9 cellular contexts compared by ENCODE assay signal in the genomic region with DNA sequence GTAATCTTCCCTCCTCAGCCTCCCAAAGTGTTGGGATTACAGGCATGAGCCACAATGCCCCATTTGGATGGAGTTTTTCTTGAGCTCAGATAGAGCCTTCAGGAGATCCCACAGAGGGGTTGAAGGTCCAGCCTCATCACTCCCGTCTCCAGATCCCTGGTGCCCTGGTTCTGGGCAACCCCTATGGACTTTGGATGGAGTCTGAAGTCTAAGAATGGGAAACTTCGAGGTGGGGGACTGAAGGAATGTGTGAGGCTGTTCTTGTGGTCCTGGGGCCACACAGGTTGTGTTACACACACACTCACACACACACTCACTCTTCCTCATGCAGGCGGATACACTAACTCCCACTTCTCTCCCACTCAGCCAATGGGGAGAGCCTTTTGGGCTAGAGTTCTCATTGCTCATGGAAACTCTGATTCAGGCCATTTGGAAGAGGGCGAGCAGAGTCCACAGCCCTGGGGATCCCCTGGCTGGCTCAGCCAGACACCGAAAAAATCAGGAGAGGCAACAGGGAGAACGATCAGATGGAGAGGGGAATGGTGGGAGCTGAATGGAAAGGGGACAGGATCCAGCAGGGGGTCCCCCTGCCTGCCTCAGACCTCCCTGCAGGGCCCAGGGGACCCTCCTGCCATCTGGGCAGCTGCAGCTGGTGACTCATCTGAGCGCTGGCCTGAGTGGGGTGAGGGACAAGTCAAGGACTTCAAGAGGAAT. TPM values are rescaled to one million over a fixed set of nuclear protein-coding genes. Genes with fewer than 3 reads are reported as not detected.
DNase-seq lines count a peak whose midpoint lies in the region; ATAC-seq and TF ChIP-seq lines count a peak whose summit lies in the region.
"Had no signal": no experiment of that assay in that cellular context is flagged by ENCODE, and none has a peak within 500 bp of the region (broad histone marks: within the 10 kb centered on the region; RNA-seq: fewer than 3 reads in every experiment).

No MANE protein-coding gene starts in this region.

- TF ChIP-seq CTCF in PC-3 (conservative IDR thresholded peaks at IDR 0.05; ENCODE audit: low read depth, low read length) = no peak
- no peak for TF ChIP-seq CTCF in fibroblast of mammary gland (conservative IDR thresholded peaks at IDR 0.05; ENCODE audit: control insufficient read depth, insufficient read depth, low read depth, low read length)
- TF ChIP-seq CTCF in ovary (IDR thresholded peaks at IDR 0.05) = no peak

- TF ChIP-seq POLR2A in ovary (IDR thresholded peaks at IDR 0.05) = no peak

- no peak overlapping the region for H3K9ac ChIP-seq in PC-3 (ENCODE audit: low read length)

- DNase-seq in AG20443 (ENCODE audit: low spot score) (peak; percentile 78), PC-3 (no peak), fibroblast of mammary gland (ENCODE audit: low read depth) (peak; percentile 98), ovary (peak; percentile 63 to 78 (median 66)), DMS 273 treated with DMSO at 0.1 percent for 48 hours (lab: John Stamatoyannopoulos, UW) (no peak), NCI-H748 (lab: John Stamatoyannopoulos, UW; ENCODE audit: unreplicated experiment) (no peak)
- no peak for DNase-seq in effector CD8-positive, alpha-beta T cell (lab: John Stamatoyannopoulos, UW)

- H3K27ac ChIP-seq in PC-3 (ENCODE audit: low read length) (peak overlapping the region; percentile 16; the same call in 1 of the 2 replicates), ovary (peak overlapping the region; percentile 75 to 89)

- H3K79me2 ChIP-seq in PC-3 (ENCODE audit: low read length) = peaks cover 39% of the 10 kb centered on the region

- H3K27me3 ChIP-seq in PC-3 (ENCODE audit: low read length) (no peaks in the 10 kb centered on the region), ovary (no peaks in the 10 kb centered on the region)

- H3K9me3 ChIP-seq in PC-3 (ENCODE audit: low read length) (no peaks in the 10 kb centered on the region), ovary (no peaks in the 10 kb centered on the region)

- H2AFZ ChIP-seq in PC-3 (ENCODE audit: low read length) = no peak overlapping the region

- no peak overlapping the region for H3K4me3 ChIP-seq in PC-3 (ENCODE audit: low read length)
- H3K4me3 ChIP-seq in fibroblast of mammary gland (ENCODE audit: control insufficient read depth, low read depth, low read length) = peak overlapping the region; percentile 9
- H3K4me3 ChIP-seq in ovary = no peak overlapping the region

- TF ChIP-seq EP300 in ovary (IDR thresholded peaks at IDR 0.05) = peak; percentile 37

- ATAC-seq in PC-3 (no peak), GM21717 (IDR thresholded peaks at IDR 0.05; ENCODE audit: unreplicated experiment) (no peak)

- peaks cover 42% of the 10 kb centered on the region for H3K36me3 ChIP-seq in PC-3 (ENCODE audit: low read depth, low read length)
- no peaks in the 10 kb centered on the region for H3K36me3 ChIP-seq in ovary

- POLR2A ChIA-PET in PC-3 (lab: Charles Lee; ENCODE audit: unreplicated experiment) = no interaction called here

- intact Hi-C loops in PC-3 (cut with micrococcal nuclease) (no loop called here), ovary (cut with DNase I) (no loop called here)

- BruUV-seq in PC-3 (replicated peaks; lab: Mats Ljungman, UMichigan) = no TSS peak

- H3K9me2 ChIP-seq in PC-3 (replicated peaks; ENCODE audit: low read length) = no peaks in the 10 kb centered on the region

- WGBS in ovary, 3 donors = 9 to 16% (median 12%) methylated on average over 7 of the region's 7 CpGs

- H3K4me1 ChIP-seq in PC-3 (ENCODE audit: insufficient read depth, low read length) (peaks cover 24% of the 10 kb centered on the region), ovary (ENCODE audit: insufficient read depth) (peaks cover 44% of the 10 kb centered on the region)

- H3K4me2 ChIP-seq in PC-3 (ENCODE audit: low read length) = no peak overlapping the region

- H3F3A ChIP-seq in PC-3 (ENCODE audit: low read length, unreplicated experiment) = no peaks in the 10 kb centered on the region

- peaks cover 7% of the 10 kb centered on the region; the same call in 1 of the 2 replicates for H4K20me1 ChIP-seq in PC-3 (ENCODE audit: low read length)

- CTCF ChIA-PET in PC-3 (lab: Charles Lee) = no interaction called here

RNA-seq across cellular contexts. Expression of a gene that starts 9.0 kb away (rescaled TPM):
- 164 and 297 TPM in 2 replicates for total RNA-seq in PC-3 (2014; rRNA removed)
- total RNA-seq in ovary = 1,000 to 10,000 TPM in 5 of 7 donors, 100 to 1,000 TPM in 2; 457 to 3,447 (median 1,460) TPM
- polyA plus RNA-seq in ovary = 100 to 1,000 TPM; 634 to 809 TPM

RNA-seq across cellular contexts. Expression of a gene that starts 34.5 kb away (rescaled TPM):
- total RNA-seq in PC-3 (2014; rRNA removed) (97.1 and 104 TPM in 2 replicates), ovary (1 to 10 TPM in 3 of 7 donors, under 1 TPM in 4; 0.36 to 4.5 (median 0.82) TPM)
- polyA plus RNA-seq in ovary = 1 to 10 TPM; 1.2 to 3.3 TPM
- polyA plus RNA-seq: IgD-negative memory B cell had no signal

RNA-seq across cellular contexts. Expression of a gene that starts 49.2 kb away (rescaled TPM):
- total RNA-seq in PC-3 (2014; rRNA removed) = 127 and 128 TPM in 2 replicates
- 1 to 10 TPM in 1 of 7 donors, under 1 TPM in 2, not detected in 4; 0.13 to 6.2 (median 0.95) TPM for total RNA-seq in ovary
- polyA plus RNA-seq in ovary = under 1 TPM in 1 of 2 donors, not detected in 1; 0.13 TPM
- polyA plus RNA-seq: IgD-negative memory B cell had no signal

Comparison
In these comparisons a context has a peak if more than half of its experiments do, and no peak if none do; other contexts are left out.
1. DNase-seq: peak in AG20443 (single experiment), fibroblast of mammary gland (single experiment) and ovary (5 of 5); none in PC-3 (single experiment), effector CD8-positive, alpha-beta T cell (single experiment), DMS 273 treated with DMSO at 0.1 percent for 48 hours (single experiment) and NCI-H748 (single experiment).
2. RNA of a gene that starts 34.5 kb away (total RNA-seq): 97.1 to 104 TPM in PC-3; 0.36 to 4.5 TPM in ovary; every median in the first group is over 10 times any median in the second.
3. RNA of a gene that starts 49.2 kb away (total RNA-seq): 127 to 128 TPM in PC-3; 0.13 to 6.2 TPM in ovary; every median in the first group is over 10 times any median in the second.